2 cellular contexts compared by ENCODE assay signal in genomic region chr9:97711223-97711626, GRCh38.
TF ChIP-seq lines count a peak whose summit lies in the region.

No MANE protein-coding gene starts in this region.

TF ChIP-seq in K562, 482 proteins besides CTCF, POLR2A, EP300 and RAD21 (continues in another document):
- TF ChIP-seq NCOA1 (IDR thresholded peaks at IDR 0.05; ENCODE audit: low read depth), result no peak
- TF ChIP-seq MAFG (tag; conservative IDR thresholded peaks at IDR 0.05), result no peak
- TF ChIP-seq SIX5 (IDR thresholded peaks at IDR 0.05; ENCODE audit: borderline replicate concordance in 1 of 2, insufficient read depth in 1 of 2, low read depth in 1 of 2, low read length in 2 of 2), result no peak
- TF ChIP-seq NR4A1 (CRISPR knock-in tag; IDR thresholded peaks at IDR 0.05), result no peak
- TF ChIP-seq NR4A1 (tag; IDR thresholded peaks at IDR 0.05), result no peak
- TF ChIP-seq SREBF1 (IDR thresholded peaks at IDR 0.05; ENCODE audit: borderline replicate concordance, low read depth, low read length), result no peak
- no peak for TF ChIP-seq GTF2B (IDR thresholded peaks at IDR 0.05; ENCODE audit: extremely low read depth, insufficient read length)
- TF ChIP-seq FOXA3 (CRISPR knock-in tag; conservative IDR thresholded peaks at IDR 0.05 in 1 of 2, IDR thresholded peaks at IDR 0.05 in 1 of 2), result no peak
- TF ChIP-seq CCAR2 (IDR thresholded peaks at IDR 0.05; ENCODE audit: low read depth, low read length), result no peak
- TF ChIP-seq DLX4 (CRISPR knock-in tag; IDR thresholded peaks at IDR 0.05), result no peak
- TF ChIP-seq NKRF (IDR thresholded peaks at IDR 0.05; ENCODE audit: borderline replicate concordance), result no peak
- no peak for TF ChIP-seq NONO (IDR thresholded peaks at IDR 0.05; ENCODE audit: low read depth in 2 of 2, low read length in 1 of 2)
- no peak for TF ChIP-seq CUX1 (CRISPR knock-in tag; IDR thresholded peaks at IDR 0.05)
- TF ChIP-seq NCOA6 (IDR thresholded peaks at IDR 0.05), result no peak
- TF ChIP-seq TAL1 (IDR thresholded peaks at IDR 0.05), result peak; percentile 42
- TF ChIP-seq ZNF583 (CRISPR knock-in tag; IDR thresholded peaks at IDR 0.05), result no peak
- no peak for TF ChIP-seq U2AF2 (optimal IDR thresholded peaks at IDR 0.05; ENCODE audit: low read depth, low read length)
- TF ChIP-seq HEY1 (CRISPR knock-in tag; IDR thresholded peaks at IDR 0.05; ENCODE audit: borderline replicate concordance), result no peak
- 0 out of 2 replicates have a peak, but pooled peaks have one; percentile 11 for TF ChIP-seq CXXC5 (CRISPR knock-in tag; IDR thresholded peaks at IDR 0.05)
- TF ChIP-seq SMC3 (conservative IDR thresholded peaks at IDR 0.05; ENCODE audit: insufficient read depth, low read depth, low read length), result no peak
- TF ChIP-seq CBFA2T3 (IDR thresholded peaks at IDR 0.05), result peak; percentile 49
- TF ChIP-seq TEAD4 (IDR thresholded peaks at IDR 0.05; ENCODE audit: low read length), result peak; percentile 48; the same call in 1 of the 2 replicates
- no peak for TF ChIP-seq TEAD4 (CRISPR knock-in tag; IDR thresholded peaks at IDR 0.05; ENCODE audit: borderline replicate concordance)

TF ChIP-seq in HepG2, 621 proteins besides CTCF, POLR2A, EP300 and RAD21:
- no peak for TF ChIP-seq RBM22 (optimal IDR thresholded peaks at IDR 0.05; ENCODE audit: low read length)
- TF ChIP-seq HIVEP1 (CRISPR knock-in tag; IDR thresholded peaks at IDR 0.05), result no peak
- TF ChIP-seq ZNF543 (CRISPR knock-in tag; IDR thresholded peaks at IDR 0.05), result no peak
- no peak for TF ChIP-seq ZNF24 (IDR thresholded peaks at IDR 0.05)
- no peak for TF ChIP-seq ZNF670 (CRISPR knock-in tag; IDR thresholded peaks at IDR 0.05; ENCODE audit: borderline replicate concordance)
- TF ChIP-seq ZNF33B (CRISPR knock-in tag; IDR thresholded peaks at IDR 0.05), result no peak
- TF ChIP-seq ZBTB42 (CRISPR knock-in tag; IDR thresholded peaks at IDR 0.05), result no peak
- no peak for TF ChIP-seq REPIN1 (CRISPR knock-in tag; IDR thresholded peaks at IDR 0.05; ENCODE audit: borderline replicate concordance, low read depth)
- no peak for TF ChIP-seq TFDP2 (CRISPR knock-in tag; IDR thresholded peaks at IDR 0.05)
- no peak for TF ChIP-seq ZNF281 (CRISPR knock-in tag; IDR thresholded peaks at IDR 0.05; ENCODE audit: borderline replicate concordance)
- no peak for TF ChIP-seq TFDP1 (CRISPR knock-in tag; IDR thresholded peaks at IDR 0.05; ENCODE audit: borderline replicate concordance)
- TF ChIP-seq MEIS1 (CRISPR knock-in tag; IDR thresholded peaks at IDR 0.05; ENCODE audit: borderline replicate concordance), result no peak
- no peak for TF ChIP-seq ZNF605 (CRISPR knock-in tag; IDR thresholded peaks at IDR 0.05)
- TF ChIP-seq STAG1 (CRISPR knock-in tag; IDR thresholded peaks at IDR 0.05), result no peak
- TF ChIP-seq PLSCR1 (CRISPR knock-in tag; IDR thresholded peaks at IDR 0.05; ENCODE audit: borderline replicate concordance), result no peak
